8 cellular contexts compared by ENCODE assay signal in genomic region chr9:5186416-5187169, GRCh38. TPM values are rescaled to one million over a fixed set of nuclear protein-coding genes. Genes with fewer than 3 reads are reported as not detected.
DNase-seq lines count a peak whose midpoint lies in the region; ATAC-seq and TF ChIP-seq lines count a peak whose summit lies in the region.

No MANE protein-coding gene starts in this region.

- H3K4me3 ChIP-seq in CD4-positive, alpha-beta memory T cell (ENCODE audit: low read length in 2 of 2), result no peak overlapping the region
- H3K4me3 ChIP-seq in epithelial cell of esophagus (ENCODE audit: low read length), result no peak overlapping the region
- H3K4me3 ChIP-seq in testis, result peak overlapping the region; percentile 36 to 48

- intact Hi-C loops in CD4-positive, alpha-beta memory T cell (cut with micrococcal nuclease), result loop anchor here (1.0 to 5.0 kb wide), 6 partner anchors 141 to 424 kb away; no protein-coding TSS in a partner anchor
- intact Hi-C loops in testis (cut with DNase I; ENCODE audit: low total_unique reads), result no loop called here

- CTCF ChIA-PET in CD4-positive, alpha-beta memory T cell (lab: Charles Lee; ENCODE audit: partially characterized antibody), result interaction anchor here (0.6 to 6.8 kb wide), 41 partner anchors 9 to 442 kb away, joined by 3 to 186 read pairs (median 4); partner anchors contain the start of genes CD274, PLGRKT and RIC1
- CTCF ChIA-PET in activated CD8-positive, alpha-beta memory T cell treated with anti-CD3 and anti-CD28 coated beads, Interleukin-2, amount 10 ng/mL, durations not matched to agents 7 days and 5 days (lab: Charles Lee), result interaction anchor here (0.7 to 5.3 kb wide), 30 partner anchors 9 to 582 kb away, joined by 3 to 64 read pairs (median 4); partner anchors contain the start of genes CD274 and PLGRKT

- peaks cover 10% of the 10 kb centered on the region for H3K4me1 ChIP-seq in CD4-positive, alpha-beta memory T cell (ENCODE audit: insufficient read depth, low read length)
- no peaks in the 10 kb centered on the region for H3K4me1 ChIP-seq in testis

- TF ChIP-seq CTCF in epithelial cell of esophagus (IDR thresholded peaks at IDR 0.05; ENCODE audit: insufficient read depth, low read depth, low read length, missing control alignments), result peak; percentile 95
- TF ChIP-seq CTCF in testis (IDR thresholded peaks at IDR 0.05), result peak in 2 of 3 experiments; percentile 46 to 57

- no peaks in the 10 kb centered on the region for H3K36me3 Mint-ChIP-seq in CD4-positive, alpha-beta memory T cell
- H3K36me3 Mint-ChIP-seq in activated CD8-positive, alpha-beta memory T cell treated with anti-CD3 and anti-CD28 coated beads, Interleukin-2, amount 10 ng/mL, durations not matched to agents 7 days and 5 days, result no peaks in the 10 kb centered on the region
- no peaks in the 10 kb centered on the region for H3K36me3 Mint-ChIP-seq in naive B cell

- peak overlapping the region in 5 of 7 donors; percentile 8 to 54 (median 10) for H3K27ac Mint-ChIP-seq in CD4-positive, alpha-beta memory T cell
- no peak overlapping the region for H3K27ac Mint-ChIP-seq in activated CD8-positive, alpha-beta memory T cell treated with anti-CD3 and anti-CD28 coated beads, Interleukin-2, amount 10 ng/mL, durations not matched to agents 7 days and 5 days
- peak overlapping the region in 1 of 6 donors; percentile 25 for H3K27ac Mint-ChIP-seq in naive B cell

- H3K27me3 ChIP-seq in CD4-positive, alpha-beta memory T cell (ENCODE audit: insufficient read depth, low read length), result no peaks in the 10 kb centered on the region
- H3K27me3 ChIP-seq in testis, result no peaks in the 10 kb centered on the region

- POLR2A ChIA-PET in CD4-positive, alpha-beta memory T cell (lab: Charles Lee; ENCODE audit: partially characterized antibody), result interaction anchor here (0.6 to 2.6 kb wide), 8 partner anchors 129 to 442 kb away, joined by 3 to 11 read pairs (median 6); partner anchors contain the start of genes CD274, PLGRKT and RIC1

- DNase-seq in CD4-positive, alpha-beta memory T cell, result peak; percentile 67 to 72 (median 71)
- DNase-seq in HCEC 1CT (peak; percentile 50), NCI-H510A treated with DMSO at 0.1 percent for 48 hours (lab: John Stamatoyannopoulos, UW) (peak; percentile 46), epithelial cell of esophagus (ENCODE audit: low read depth) (peak; percentile 82), naive B cell (peak; percentile 51), testis (peak; percentile 69)
- DNase-seq in activated CD8-positive, alpha-beta memory T cell treated with anti-CD3 and anti-CD28 coated beads, Interleukin-2, amount 10 ng/mL, durations not matched to agents 7 days and 5 days, result peak; percentile 76

- H3K4me1 Mint-ChIP-seq in CD4-positive, alpha-beta memory T cell, result peaks cover 4 to 13% (median 11%) of the 10 kb centered on the region in 4 donors
- peaks cover 21% of the 10 kb centered on the region for H3K4me1 Mint-ChIP-seq in activated CD8-positive, alpha-beta memory T cell treated with anti-CD3 and anti-CD28 coated beads, Interleukin-2, amount 10 ng/mL, durations not matched to agents 7 days and 5 days
- peaks cover 0 to 5% (median 2%) of the 10 kb centered on the region in 3 donors for H3K4me1 Mint-ChIP-seq in naive B cell

- no peaks in the 10 kb centered on the region for H3K27me3 Mint-ChIP-seq in CD4-positive, alpha-beta memory T cell
- no peaks in the 10 kb centered on the region for H3K27me3 Mint-ChIP-seq in activated CD8-positive, alpha-beta memory T cell treated with anti-CD3 and anti-CD28 coated beads, Interleukin-2, amount 10 ng/mL, durations not matched to agents 7 days and 5 days
- no peaks in the 10 kb centered on the region for H3K27me3 Mint-ChIP-seq in naive B cell

- ATAC-seq in activated CD8-positive, alpha-beta memory T cell treated with anti-CD3 and anti-CD28 coated beads, Interleukin-2, amount 10 ng/mL, durations not matched to agents 7 days and 5 days, result peak; percentile 82
- ATAC-seq in naive B cell (ENCODE audit: low read depth in 2 of 2) (peak; percentile 78 to 90), GM19023 (IDR thresholded peaks at IDR 0.05; ENCODE audit: unreplicated experiment) (no peak)

- no peak overlapping the region for H3K27ac ChIP-seq in CD4-positive, alpha-beta memory T cell (ENCODE audit: low read depth, low read length)
- H3K27ac ChIP-seq in testis, result no peak overlapping the region

- no peaks in the 10 kb centered on the region for H3K9me3 ChIP-seq in CD4-positive, alpha-beta memory T cell (ENCODE audit: control insufficient read depth in 1 of 2, low read length in 2 of 2)
- no peaks in the 10 kb centered on the region for H3K9me3 ChIP-seq in testis

- H3K36me3 ChIP-seq in CD4-positive, alpha-beta memory T cell (ENCODE audit: insufficient read depth, low read length), result no peaks in the 10 kb centered on the region
- no peaks in the 10 kb centered on the region for H3K36me3 ChIP-seq in testis (ENCODE audit: low read depth, missing control alignments)

- H3K9me3 Mint-ChIP-seq in CD4-positive, alpha-beta memory T cell, result no peaks in the 10 kb centered on the region
- no peaks in the 10 kb centered on the region for H3K9me3 Mint-ChIP-seq in activated CD8-positive, alpha-beta memory T cell treated with anti-CD3 and anti-CD28 coated beads, Interleukin-2, amount 10 ng/mL, durations not matched to agents 7 days and 5 days (ENCODE audit: low read depth)
- H3K9me3 Mint-ChIP-seq in naive B cell, result no peaks in the 10 kb centered on the region

- TF ChIP-seq POLR2A in testis (IDR thresholded peaks at IDR 0.05), result no peak

- WGBS in testis, 2 donors, result 23 to 32% methylated on average over 8 of the region's 8 CpGs

- peak overlapping the region in 2 of 8 donors; percentile 3 to 48 for H3K4me3 Mint-ChIP-seq in CD4-positive, alpha-beta memory T cell
- no peak overlapping the region for H3K4me3 Mint-ChIP-seq in activated CD8-positive, alpha-beta memory T cell treated with anti-CD3 and anti-CD28 coated beads, Interleukin-2, amount 10 ng/mL, durations not matched to agents 7 days and 5 days
- H3K4me3 Mint-ChIP-seq in naive B cell, result no peak overlapping the region

RNA-seq across cellular contexts. Expression of gene INSL6, which starts 1.2 kb away (rescaled TPM):
- total RNA-seq in CD4-positive, alpha-beta memory T cell, result not detected
- polyA plus RNA-seq in CD4-positive, alpha-beta memory T cell, result not detected
- total RNA-seq in activated CD8-positive, alpha-beta memory T cell treated with anti-CD3 and anti-CD28 coated beads, Interleukin-2, amount 10 ng/mL, durations not matched to agents 7 days and 5 days, result not detected
- under 1 TPM in 1 of 6 donors, not detected in 5; 0.22 TPM for polyA plus RNA-seq in naive B cell (ENCODE audit: low read depth in 6 of 6)
- 10 to 100 TPM; 32.8 to 45.4 TPM for total RNA-seq in testis
- polyA plus RNA-seq in testis (ENCODE audit: insufficient read depth, low read depth, low replicate concordance), result 18.7 TPM

RNA-seq across cellular contexts. Expression of gene INSL4, which starts 44.6 kb away (rescaled TPM):
- total RNA-seq in CD4-positive, alpha-beta memory T cell, result not detected
- polyA plus RNA-seq in CD4-positive, alpha-beta memory T cell, result not detected
- total RNA-seq in activated CD8-positive, alpha-beta memory T cell treated with anti-CD3 and anti-CD28 coated beads, Interleukin-2, amount 10 ng/mL, durations not matched to agents 7 days and 5 days, result not detected
- polyA plus RNA-seq in naive B cell (ENCODE audit: low read depth in 6 of 6) (not detected), testis (ENCODE audit: insufficient read depth, low read depth, low replicate concordance) (not detected)
- under 1 TPM in 1 of 2 donors, not detected in 1; 0.16 TPM for total RNA-seq in testis

Comparison
In these comparisons a context has a peak if more than half of its experiments do, and no peak if none do; other contexts are left out.
1. H3K4me3 ChIP-seq: peak in testis (2 of 2); none in CD4-positive, alpha-beta memory T cell (0 of 2) and epithelial cell of esophagus (single experiment).
2. RNA of gene INSL6, which starts 1.2 kb away (total RNA-seq): 32.8 to 45.4 TPM in testis; not detected in CD4-positive, alpha-beta memory T cell and not detected in activated CD8-positive, alpha-beta memory T cell treated with anti-CD3 and anti-CD28 coated beads, Interleukin-2, amount 10 ng/mL, durations not matched to agents 7 days and 5 days; every median in the first group is over 10 times any median in the second.
3. Peak in every context shown above with its lines, with median percentiles within 50 percentile points of each other: DNase-seq.